Comparison of ENCODE assay signal across 9 cellular contexts in the genomic region with DNA sequence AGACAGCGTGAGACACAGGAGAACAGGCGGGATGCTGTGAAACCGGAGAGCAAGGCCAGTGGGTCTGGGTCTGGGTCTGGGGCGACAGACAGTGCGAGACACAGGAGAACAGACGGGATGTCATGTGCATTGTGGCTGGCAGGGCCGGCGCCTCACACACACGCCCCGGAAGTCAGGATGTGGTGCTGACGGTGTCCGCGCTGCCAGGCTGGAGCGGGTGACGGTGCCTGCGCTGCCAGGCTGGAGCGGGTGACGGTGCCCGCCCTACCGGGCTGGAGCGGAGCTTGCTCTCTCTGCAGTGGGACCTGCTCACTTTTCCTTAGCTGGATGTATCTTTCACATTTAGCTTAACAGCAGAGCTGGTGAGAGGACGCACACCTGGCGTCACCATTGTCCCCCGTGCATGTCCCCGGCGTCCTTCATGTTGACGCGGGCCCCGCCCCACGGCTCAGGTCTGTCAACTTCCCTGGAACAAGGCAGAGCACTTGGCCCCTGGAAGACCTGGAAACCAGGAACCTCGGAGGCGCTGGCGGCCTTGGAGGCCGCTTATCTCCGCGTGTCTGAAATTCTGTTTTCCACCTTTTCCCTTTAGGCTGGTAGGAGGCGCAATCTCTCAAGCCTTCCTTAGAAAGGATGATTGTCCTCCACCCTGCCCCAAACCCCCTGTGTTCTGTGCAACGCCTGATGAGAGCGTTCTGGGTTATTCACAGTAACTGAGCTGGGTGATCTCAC. TPM values are rescaled to one million over a fixed set of nuclear protein-coding genes. Genes with fewer than 3 reads are reported as not detected.
DNase-seq lines count a peak whose midpoint lies in the region; ATAC-seq lines count a peak whose summit lies in the region.
"Had no signal": no experiment of that assay in that cellular context is flagged by ENCODE, and none has a peak within 500 bp of the region (broad histone marks: within the 10 kb centered on the region; RNA-seq: fewer than 3 reads in every experiment).

No MANE protein-coding gene starts in this region.

- intact Hi-C loops in activated CD4-positive, alpha-beta T cell treated with anti-CD3 and anti-CD28 coated beads, Interleukin-2, amount 10 ng/mL, durations not matched to agents 24 days and 14 days (cut with micrococcal nuclease): no loop called here

- peaks cover 88% of the 10 kb centered on the region for H3K4me1 Mint-ChIP-seq in activated CD4-positive, alpha-beta T cell treated with anti-CD3 and anti-CD28 coated beads, Interleukin-2, amount 10 ng/mL, durations not matched to agents 24 days and 14 days

- DNase-seq in DMS53 (lab: John Stamatoyannopoulos, UW) (peak; percentile 89), SW 1271 (lab: John Stamatoyannopoulos, UW) (no peak), NAMALWA (ENCODE audit: low spot score) (no peak), ureter (ENCODE audit: low spot score) (no peak)
- peak; percentile 90 for DNase-seq in activated CD4-positive, alpha-beta T cell treated with anti-CD3 and anti-CD28 coated beads, Interleukin-2, amount 10 ng/mL, durations not matched to agents 24 days and 14 days
- DNase-seq in effector CD8-positive, alpha-beta T cell (lab: John Stamatoyannopoulos, UW): peak; percentile 54
- peak; percentile 63 for DNase-seq in stimulated activated CD4-positive, alpha-beta T cell treated with anti-CD3 and anti-CD28 coated beads, Interleukin-4, amount 100 ng/mL, for 1 hour
- DNase-seq: KG1 had no signal

- no peaks in the 10 kb centered on the region for H3K9me3 Mint-ChIP-seq in activated CD4-positive, alpha-beta T cell treated with anti-CD3 and anti-CD28 coated beads, Interleukin-2, amount 10 ng/mL, durations not matched to agents 24 days and 14 days

- peak overlapping the region; percentile 75 for H3K4me3 Mint-ChIP-seq in activated CD4-positive, alpha-beta T cell treated with anti-CD3 and anti-CD28 coated beads, Interleukin-2, amount 10 ng/mL, durations not matched to agents 24 days and 14 days

- no peak for ATAC-seq in GM18909 (IDR thresholded peaks at IDR 0.05; ENCODE audit: poor library complexity, unreplicated experiment)

- H3K36me3 Mint-ChIP-seq in activated CD4-positive, alpha-beta T cell treated with anti-CD3 and anti-CD28 coated beads, Interleukin-2, amount 10 ng/mL, durations not matched to agents 24 days and 14 days (ENCODE audit: low read depth): peaks cover 47% of the 10 kb centered on the region

- peak overlapping the region; percentile 89 for H3K27ac Mint-ChIP-seq in activated CD4-positive, alpha-beta T cell treated with anti-CD3 and anti-CD28 coated beads, Interleukin-2, amount 10 ng/mL, durations not matched to agents 24 days and 14 days

- no peaks in the 10 kb centered on the region for H3K27me3 Mint-ChIP-seq in activated CD4-positive, alpha-beta T cell treated with anti-CD3 and anti-CD28 coated beads, Interleukin-2, amount 10 ng/mL, durations not matched to agents 24 days and 14 days

RNA-seq across cellular contexts. Expression of a gene that starts 43.1 kb away (rescaled TPM):
- total RNA-seq in activated CD4-positive, alpha-beta T cell treated with anti-CD3 and anti-CD28 coated beads, Interleukin-2, amount 10 ng/mL, durations not matched to agents 24 days and 14 days: not detected in 2 replicates
- total RNA-seq in ureter: 19.3 TPM

Comparison
In these comparisons a context has a peak if more than half of its experiments do, and no peak if none do; other contexts are left out.
1. DNase-seq: peak in DMS53 (single experiment), activated CD4-positive, alpha-beta T cell treated with anti-CD3 and anti-CD28 coated beads, Interleukin-2, amount 10 ng/mL, durations not matched to agents 24 days and 14 days (single experiment), effector CD8-positive, alpha-beta T cell (single experiment) and stimulated activated CD4-positive, alpha-beta T cell treated with anti-CD3 and anti-CD28 coated beads, Interleukin-4, amount 100 ng/mL, for 1 hour (single experiment); none in SW 1271 (0 of 2), NAMALWA (single experiment) and ureter (single experiment).
2. RNA of a gene that starts 43.1 kb away (total RNA-seq): 19.3 TPM in ureter (single experiment); not detected in activated CD4-positive, alpha-beta T cell treated with anti-CD3 and anti-CD28 coated beads, Interleukin-2, amount 10 ng/mL, durations not matched to agents 24 days and 14 days; every median in the first group is over 10 times any median in the second.